15 cellular contexts compared by ENCODE assay signal in genomic region chr3:134838599-134838998, GRCh38. TPM values are rescaled to one million over a fixed set of nuclear protein-coding genes. Genes with fewer than 3 reads are reported as not detected.
DNase-seq lines count a peak whose midpoint lies in the region; ATAC-seq, FAIRE-seq and TF ChIP-seq lines count a peak whose summit lies in the region.
"Had no signal": no experiment of that assay in that cellular context is flagged by ENCODE, and none has a peak within 500 bp of the region (broad histone marks: within the 10 kb centered on the region; RNA-seq: fewer than 3 reads in every experiment).

No MANE protein-coding gene starts in this region.

- no peak for ATAC-seq in GM18519 (IDR thresholded peaks at IDR 0.05; ENCODE audit: low FRiP score, unreplicated experiment)
- ATAC-seq: mucosa of descending colon had no signal

- H3K36me3 ChIP-seq in bronchial epithelial cell (ENCODE audit: control insufficient read depth, insufficient read depth, low read length), result no peaks in the 10 kb centered on the region
- no peaks in the 10 kb centered on the region for H3K36me3 ChIP-seq in neural cell (ENCODE audit: insufficient read depth, low read length)
- H3K36me3 ChIP-seq: sigmoid colon, tibial nerve had no signal

- TF ChIP-seq EP300 in Ishikawa (IDR thresholded peaks at IDR 0.05; ENCODE audit: borderline replicate concordance), result no peak
- TF ChIP-seq EP300 in neural cell (conservative IDR thresholded peaks at IDR 0.05; ENCODE audit: poor library complexity, severe bottlenecking), result no peak

- H4K20me1 ChIP-seq in neural cell (ENCODE audit: insufficient read depth), result no peaks in the 10 kb centered on the region

- TF ChIP-seq RAD21 in Ishikawa (IDR thresholded peaks at IDR 0.05; ENCODE audit: low read depth) (peak; percentile 21; the same call in 1 of the 2 replicates), neural cell (conservative IDR thresholded peaks at IDR 0.05) (no peak)

- FAIRE-seq in D721Med (lab: Jason Lieb, UNC), result no peak
- no peak for FAIRE-seq in bronchial epithelial cell (lab: Jason Lieb, UNC)

- DNase-seq in D721Med (ENCODE audit: insufficient read length, low spot score), result no peak
- no peak for DNase-seq in bronchial epithelial cell (ENCODE audit: low read depth)
- DNase-seq in inferior parietal cortex (ENCODE audit: extremely low spot score), result no peak
- DNase-seq in NCI-H446 treated with DMSO at 0.1 percent for 48 hours (lab: John Stamatoyannopoulos, UW), result no peak
- DNase-seq in NCI-H2081 (lab: John Stamatoyannopoulos, UW), result no peak
- DNase-seq: activated naive CD8-positive, alpha-beta T cell treated with anti-CD3 and anti-CD28 coated beads, Interleukin-2, amount 10 ng/mL, durations not matched to agents 7 days and 5 days; effector CD4-positive, alpha-beta T cell; KG1; mucosa of descending colon; NCI-H524; sigmoid colon had no signal

- H3F3A ChIP-seq in neural cell (ENCODE audit: insufficient read depth, low read length, poor library complexity, severe bottlenecking), result no peaks in the 10 kb centered on the region

- no peak overlapping the region for H3K4me2 ChIP-seq in neural cell (ENCODE audit: low read length)

- TF ChIP-seq CTCF in D721Med (IDR thresholded peaks at IDR 0.05; ENCODE audit: insufficient read depth, missing control alignments) (peak; percentile 7), bronchial epithelial cell (IDR thresholded peaks at IDR 0.05; ENCODE audit: insufficient read depth, low read length, severe bottlenecking) (peak; percentile 7), neural cell (IDR thresholded peaks at IDR 0.05; ENCODE audit: poor library complexity, severe bottlenecking) (peak; percentile 39)

- no peaks in the 10 kb centered on the region for H3K9me2 ChIP-seq in neural cell (ENCODE audit: insufficient read depth, low read length)

- no peak overlapping the region for H3K27ac ChIP-seq in neural cell (ENCODE audit: low read length)
- H3K27ac ChIP-seq: sigmoid colon, tibial nerve had no signal

- H3K9ac ChIP-seq in neural cell (ENCODE audit: low read length), result no peak overlapping the region

- no peak overlapping the region for H2AFZ ChIP-seq in neural cell (ENCODE audit: low read depth, low read length)

- H3K4me3 ChIP-seq in bronchial epithelial cell (ENCODE audit: low read depth, low read length) (no peak overlapping the region), neural cell (ENCODE audit: low read length) (no peak overlapping the region)
- H3K4me3 ChIP-seq: mucosa of descending colon, sigmoid colon, tibial nerve had no signal

- peaks cover 20% of the 10 kb centered on the region for H3K79me2 ChIP-seq in neural cell (replicated peaks; ENCODE audit: insufficient read depth, low read length)

- no peaks in the 10 kb centered on the region for H3K27me3 ChIP-seq in bronchial epithelial cell (ENCODE audit: control insufficient read depth, insufficient read depth, low read length)
- H3K27me3 ChIP-seq in neural cell (ENCODE audit: insufficient read depth, low read depth, low read length), result no peaks in the 10 kb centered on the region
- H3K27me3 ChIP-seq: sigmoid colon, tibial nerve had no signal

- H3K9me3 ChIP-seq in neural cell (ENCODE audit: low read length), result no peaks in the 10 kb centered on the region
- H3K9me3 ChIP-seq: mucosa of descending colon had no signal

TF ChIP-seq in Ishikawa, 13 proteins besides CTCF, POLR2A, EP300 and RAD21:
- no peak for TF ChIP-seq EGR1 (IDR thresholded peaks at IDR 0.05)
- no peak for TF ChIP-seq TEAD4 (IDR thresholded peaks at IDR 0.05)
- no peak for TF ChIP-seq FOXM1 (IDR thresholded peaks at IDR 0.05; ENCODE audit: borderline replicate concordance, low read depth)
- no peak for TF ChIP-seq CEBPB (IDR thresholded peaks at IDR 0.05)

TF ChIP-seq in neural cell, 6 proteins besides CTCF, POLR2A, EP300 and RAD21:
- TF ChIP-seq, protein P1, sequence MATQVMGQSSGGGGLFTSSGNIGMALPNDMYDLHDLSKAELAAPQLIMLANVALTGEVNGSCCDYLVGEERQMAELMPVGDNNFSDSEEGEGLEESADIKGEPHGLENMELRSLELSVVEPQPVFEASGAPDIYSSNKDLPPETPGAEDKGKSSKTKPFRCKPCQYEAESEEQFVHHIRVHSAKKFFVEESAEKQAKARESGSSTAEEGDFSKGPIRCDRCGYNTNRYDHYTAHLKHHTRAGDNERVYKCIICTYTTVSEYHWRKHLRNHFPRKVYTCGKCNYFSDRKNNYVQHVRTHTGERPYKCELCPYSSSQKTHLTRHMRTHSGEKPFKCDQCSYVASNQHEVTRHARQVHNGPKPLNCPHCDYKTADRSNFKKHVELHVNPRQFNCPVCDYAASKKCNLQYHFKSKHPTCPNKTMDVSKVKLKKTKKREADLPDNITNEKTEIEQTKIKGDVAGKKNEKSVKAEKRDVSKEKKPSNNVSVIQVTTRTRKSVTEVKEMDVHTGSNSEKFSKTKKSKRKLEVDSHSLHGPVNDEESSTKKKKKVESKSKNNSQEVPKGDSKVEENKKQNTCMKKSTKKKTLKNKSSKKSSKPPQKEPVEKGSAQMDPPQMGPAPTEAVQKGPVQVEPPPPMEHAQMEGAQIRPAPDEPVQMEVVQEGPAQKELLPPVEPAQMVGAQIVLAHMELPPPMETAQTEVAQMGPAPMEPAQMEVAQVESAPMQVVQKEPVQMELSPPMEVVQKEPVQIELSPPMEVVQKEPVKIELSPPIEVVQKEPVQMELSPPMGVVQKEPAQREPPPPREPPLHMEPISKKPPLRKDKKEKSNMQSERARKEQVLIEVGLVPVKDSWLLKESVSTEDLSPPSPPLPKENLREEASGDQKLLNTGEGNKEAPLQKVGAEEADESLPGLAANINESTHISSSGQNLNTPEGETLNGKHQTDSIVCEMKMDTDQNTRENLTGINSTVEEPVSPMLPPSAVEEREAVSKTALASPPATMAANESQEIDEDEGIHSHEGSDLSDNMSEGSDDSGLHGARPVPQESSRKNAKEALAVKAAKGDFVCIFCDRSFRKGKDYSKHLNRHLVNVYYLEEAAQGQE (IDR thresholded peaks at IDR 0.05; ENCODE audit: borderline replicate concordance), result no peak
- TF ChIP-seq POLR2AphosphoS5 (IDR thresholded peaks at IDR 0.05), result no peak
- no peak for TF ChIP-seq EZH2 (IDR thresholded peaks at IDR 0.05; ENCODE audit: borderline replicate concordance, insufficient read depth, low read length, poor library complexity, severe bottlenecking)
- TF ChIP-seq TAF1 (IDR thresholded peaks at IDR 0.05; ENCODE audit: low read depth), result no peak
- TF ChIP-seq SMC3 (conservative IDR thresholded peaks at IDR 0.05; ENCODE audit: poor library complexity), result no peak
- no peak for TF ChIP-seq MXI1 (conservative IDR thresholded peaks at IDR 0.05; ENCODE audit: poor library complexity, severe bottlenecking)

RNA-seq across cellular contexts. Expression of gene EPHB1, which starts 43.5 kb away (rescaled TPM):
- under 0.01 TPM in 1 of 2 replicates, not detected in the other for total RNA-seq in bronchial epithelial cell
- 18.7 and 19.1 TPM in 2 replicates for polyA plus RNA-seq in neural cell
- polyA minus RNA-seq in neural cell, result 33.8 and 46.3 TPM in 2 replicates
